ENCODE assay signal across 1 cellular context in the genomic region with DNA sequence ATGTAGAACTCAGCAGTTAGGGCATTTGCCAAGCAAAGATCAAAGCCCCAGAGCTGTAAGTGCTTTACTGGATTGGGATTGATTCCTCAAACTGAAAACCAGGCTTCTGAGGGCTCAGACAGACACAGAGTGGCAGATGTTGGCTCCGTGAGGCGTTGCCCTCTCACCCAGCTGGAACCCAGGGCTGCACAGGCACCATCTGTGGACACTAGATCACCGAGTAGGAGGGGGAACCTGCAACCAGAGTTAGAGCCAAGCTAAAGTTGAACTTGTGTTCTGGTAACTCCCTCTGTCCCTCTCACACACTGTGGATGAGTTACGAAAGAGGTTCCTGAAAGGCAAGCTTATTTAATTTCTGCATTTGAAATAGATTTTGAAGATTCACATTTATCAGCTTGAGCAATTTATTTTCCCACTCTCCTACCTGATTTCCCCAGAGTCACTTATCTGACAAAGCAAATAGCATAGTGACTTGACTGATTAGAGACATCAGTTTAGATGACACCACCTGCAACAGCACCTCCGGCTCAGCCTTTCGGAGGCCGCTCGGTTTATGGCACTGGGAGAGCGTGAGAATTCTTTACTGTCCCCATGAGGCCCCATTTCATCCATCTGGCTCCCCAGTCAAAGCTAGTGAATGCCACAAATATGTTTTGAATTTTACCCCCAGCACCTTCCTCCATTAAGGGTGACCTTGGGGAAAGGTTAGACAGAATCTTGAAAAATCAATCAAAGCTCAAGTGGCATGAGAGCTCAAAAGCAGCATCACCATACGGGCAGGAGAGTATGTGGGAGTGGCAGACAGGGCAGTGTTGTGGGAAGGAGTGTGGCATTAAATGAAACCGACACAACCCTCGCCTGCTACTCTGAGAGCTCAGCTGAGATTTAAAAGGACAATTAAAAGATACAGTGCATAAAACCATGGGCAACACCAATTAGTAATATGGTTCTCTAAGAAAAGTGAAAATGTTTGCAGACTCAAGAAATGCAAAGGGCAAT.
TF ChIP-seq lines count a peak whose summit lies in the region.

No MANE protein-coding gene starts in this region.

TF ChIP-seq in IMR-90, 13 proteins besides CTCF, POLR2A, EP300 and RAD21 (continued from another document):
- TF ChIP-seq CEBPB (IDR thresholded peaks at IDR 0.05; ENCODE audit: low read depth, low read length) (no peak), BHLHE40 (IDR thresholded peaks at IDR 0.05; ENCODE audit: low read depth, low read length) (no peak), MAZ (IDR thresholded peaks at IDR 0.05; ENCODE audit: borderline replicate concordance, low read depth, low read length) (no peak)
TF ChIP-seq in IMR-90: peak in this region for 0.
